ENCODE assay signal across 10 cellular contexts in the genomic region with DNA sequence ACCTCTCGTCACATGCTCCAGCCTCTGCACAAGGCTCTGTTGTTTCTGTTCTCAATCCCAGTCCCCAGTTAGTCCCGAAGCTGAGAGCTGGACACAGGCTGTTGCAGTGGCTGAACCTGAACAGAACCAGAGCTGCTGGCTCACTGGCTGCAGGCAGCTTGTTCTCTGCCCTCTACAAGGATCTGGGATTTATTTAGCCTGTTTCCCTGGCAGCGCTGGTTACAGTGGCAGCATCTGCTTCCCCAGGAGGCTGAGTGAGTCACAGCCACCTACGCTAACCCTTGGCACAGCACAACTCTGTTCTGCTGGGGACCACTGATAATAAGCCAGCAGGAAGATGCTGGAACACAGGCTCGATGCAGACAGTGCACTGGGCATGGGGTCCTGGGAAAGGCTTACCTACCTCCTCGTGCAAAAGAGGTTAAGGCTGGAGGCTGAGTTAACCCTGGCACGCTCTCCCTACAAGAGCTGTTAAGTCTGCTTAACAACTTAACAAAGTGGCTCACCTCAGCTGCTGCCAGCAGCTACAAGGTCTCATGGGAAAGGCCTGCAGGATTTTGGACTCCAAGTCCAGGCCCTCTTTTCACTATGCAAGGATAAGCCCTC.
DNase-seq lines count a peak whose midpoint lies in the region; TF ChIP-seq lines count a peak whose summit lies in the region.
"Had no signal": no experiment of that assay in that cellular context is flagged by ENCODE, and none has a peak within 500 bp of the region (broad histone marks: within the 10 kb centered on the region; RNA-seq: fewer than 3 reads in every experiment).

No MANE protein-coding gene starts in this region.

- TF ChIP-seq POLR2A in tibial nerve (IDR thresholded peaks at IDR 0.05): no peak

- no peaks in the 10 kb centered on the region for H3K27me3 ChIP-seq in tibial nerve

- TF ChIP-seq CTCF in tibial nerve (IDR thresholded peaks at IDR 0.05): no peak

- DNase-seq in DMS53 (lab: John Stamatoyannopoulos, UW) (peak; percentile 60), DMS53 treated with DMSO at 0.1 percent for 48 hours (lab: John Stamatoyannopoulos, UW; ENCODE audit: unreplicated experiment) (no peak), amniotic stem cell (lab: John Stamatoyannopoulos, UW) (peak; percentile 74), cardiac septum (ENCODE audit: low spot score) (peak; percentile 85), NCI-H2029 (lab: John Stamatoyannopoulos, UW) (no peak), tibial nerve (ENCODE audit: low spot score in 2 of 2) (no peak)
- DNase-seq in stimulated activated CD4-positive, alpha-beta T cell treated with anti-CD3 and anti-CD28 coated beads, Interleukin-1b, Interleukin-23, amount 100 ng/mL, for 48 hours: no peak

- H3K27ac ChIP-seq in temporal lobe (ENCODE audit: low read depth, low read length) (peak overlapping the region; percentile 78), tibial nerve (peak overlapping the region in 1 of 4 donors; percentile 50)
- H3K27ac ChIP-seq: 22Rv1, VCaP had no signal

- 47 to 52% methylated on average over 5 to 7 of the region's 7 CpGs for WGBS in tibial nerve, 2 donors

- no peaks in the 10 kb centered on the region for H3K9me3 ChIP-seq in tibial nerve

- TF ChIP-seq EP300 in tibial nerve (IDR thresholded peaks at IDR 0.05): peak in 1 of 2 donors; percentile 16

- H3K36me3 ChIP-seq in tibial nerve: no peaks in the 10 kb centered on the region

- peaks cover 0 to 13% (median 0%) of the 10 kb centered on the region in 4 donors for H3K4me1 ChIP-seq in tibial nerve

- no peak overlapping the region for H3K4me3 ChIP-seq in tibial nerve

- intact Hi-C loops in cardiac septum (cut with DNase I): no loop called here

Comparison
In these comparisons a context has a peak if more than half of its experiments do, and no peak if none do; other contexts are left out.
1. DNase-seq: peak in DMS53 (single experiment), amniotic stem cell (single experiment) and cardiac septum (single experiment); none in DMS53 treated with DMSO at 0.1 percent for 48 hours (single experiment), NCI-H2029 (single experiment), tibial nerve (0 of 2) and stimulated activated CD4-positive, alpha-beta T cell treated with anti-CD3 and anti-CD28 coated beads, Interleukin-1b, Interleukin-23, amount 100 ng/mL, for 48 hours (single experiment).